In the genomic region with DNA sequence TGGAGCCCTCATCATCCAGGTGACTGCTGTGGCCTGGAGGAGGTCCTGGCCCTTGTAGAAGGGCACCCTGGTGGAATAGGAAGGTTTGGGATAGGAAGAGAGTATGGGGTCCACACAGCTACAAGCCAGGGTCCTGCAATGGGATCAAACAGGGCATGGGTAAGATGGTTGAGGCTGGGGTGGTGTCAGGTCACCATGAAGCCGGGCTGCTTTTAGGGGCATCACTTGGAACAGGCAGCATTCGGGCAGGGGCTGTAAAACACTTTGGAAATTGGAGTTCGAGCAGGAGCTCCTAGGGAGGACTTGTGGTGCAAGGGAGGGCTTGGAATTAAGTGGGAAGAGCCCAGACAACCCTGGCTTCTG, we compare ENCODE assay signal across 15 cellular contexts. TPM values are rescaled to one million over a fixed set of nuclear protein-coding genes. Genes with fewer than 3 reads are reported as not detected.
DNase-seq lines count a peak whose midpoint lies in the region; ATAC-seq and TF ChIP-seq lines count a peak whose summit lies in the region.
"Had no signal": no experiment of that assay in that cellular context is flagged by ENCODE, and none has a peak within 500 bp of the region (broad histone marks: within the 10 kb centered on the region; RNA-seq: fewer than 3 reads in every experiment).

No MANE protein-coding gene starts in this region.

- H3K36me3 ChIP-seq in fibroblast of lung (ENCODE audit: control insufficient read depth, insufficient read depth, low read length) = no peaks in the 10 kb centered on the region

- H3K27me3 Mint-ChIP-seq in activated T-cell treated with anti-CD3 and anti-CD28 coated beads, Interleukin-2, amount 50 U/mL, for 72 hours (ENCODE audit: low read depth) = no peaks in the 10 kb centered on the region
- H3K27me3 Mint-ChIP-seq in activated CD4-positive, alpha-beta memory T cell treated with anti-CD3 and anti-CD28 coated beads for 36 hours = no peaks in the 10 kb centered on the region
- H3K27me3 Mint-ChIP-seq in stimulated activated naive B cell treated with anti-CD40 and anti-IgM and Interleukin-4, amounts not matched to agents 10 μg/mL and 1 μg/mL and 100 μg/mL, for 72 hours = no peaks in the 10 kb centered on the region
- H3K27me3 Mint-ChIP-seq: progenitor cell of endocrine pancreas had no signal

- DNase-seq in activated T-cell treated with anti-CD3 and anti-CD28 coated beads, Interleukin-2, amount 50 U/mL, for 72 hours = no peak
- DNase-seq in activated T-cell treated with anti-CD3 and anti-CD28 coated beads for 4 hours (no peak), fibroblast of lung (ENCODE audit: low read depth in 2 of 2) (no peak), head of caudate nucleus (no peak)
- no peak for DNase-seq in activated CD4-positive, alpha-beta memory T cell treated with anti-CD3 and anti-CD28 coated beads for 36 hours
- DNase-seq in stimulated activated naive B cell treated with anti-CD40 and anti-IgM and Interleukin-4, amounts not matched to agents 10 μg/mL and 1 μg/mL and 100 μg/mL, for 72 hours = no peak
- DNase-seq: activated CD4-positive, alpha-beta T cell treated with anti-CD3 and anti-CD28 coated beads for 4 hours; activated naive CD4-positive, alpha-beta T cell treated with Interleukin-2 at 50 U/mL for 16 hours; MM.1S; NCI-H2029; NCI-H526; stimulated activated CD4-positive, alpha-beta T cell treated with anti-CD3 and anti-CD28 coated beads, Interleukin-2, amount 100 ng/mL, for 24 hours had no signal

- CTCF ChIA-PET in activated CD4-positive, alpha-beta memory T cell treated with anti-CD3 and anti-CD28 coated beads for 36 hours (lab: Charles Lee) = interaction anchor here (1.4 to 1.5 kb wide), 2 partner anchors 12 to 726 kb away, joined by 3 to 5 read pairs; no protein-coding TSS in a partner anchor

- H3K79me2 ChIP-seq in fibroblast of lung (ENCODE audit: control insufficient read depth, insufficient read depth, low read length) = no peaks in the 10 kb centered on the region

- peaks cover 41% of the 10 kb centered on the region for H3K4me1 ChIP-seq in fibroblast of lung (ENCODE audit: control insufficient read depth, extremely low read depth, insufficient read depth, low read length)

- intact Hi-C loops in activated CD4-positive, alpha-beta memory T cell treated with anti-CD3 and anti-CD28 coated beads for 36 hours (cut with micrococcal nuclease) = loop anchor here (1.0 to 5.0 kb wide), 10 partner anchors 24 to 810 kb away; a partner anchor contains a TSS
- intact Hi-C loops in head of caudate nucleus (cut with DNase I) = no loop called here

- no peak for ATAC-seq in activated T-cell treated with anti-CD3 and anti-CD28 coated beads, Interleukin-2, amount 50 U/mL, for 72 hours (replicated peaks in 1 of 2)
- no peak for ATAC-seq in stimulated activated naive B cell treated with anti-CD40 and anti-IgM and Interleukin-4, amounts not matched to agents 10 μg/mL and 1 μg/mL and 100 μg/mL, for 72 hours (replicated peaks)
- ATAC-seq in HG02678 (IDR thresholded peaks at IDR 0.05; ENCODE audit: unreplicated experiment) (no peak), GM19397 (IDR thresholded peaks at IDR 0.05; ENCODE audit: unreplicated experiment) (no peak)

- peaks cover 0 to 2% of the 10 kb centered on the region in 2 donors for H3K36me3 Mint-ChIP-seq in activated T-cell treated with anti-CD3 and anti-CD28 coated beads, Interleukin-2, amount 50 U/mL, for 72 hours (ENCODE audit: insufficient read depth in 2 of 2)
- H3K36me3 Mint-ChIP-seq in activated CD4-positive, alpha-beta memory T cell treated with anti-CD3 and anti-CD28 coated beads for 36 hours = no peaks in the 10 kb centered on the region
- H3K36me3 Mint-ChIP-seq in stimulated activated naive B cell treated with anti-CD40 and anti-IgM and Interleukin-4, amounts not matched to agents 10 μg/mL and 1 μg/mL and 100 μg/mL, for 72 hours = no peaks in the 10 kb centered on the region

- peak overlapping the region; percentile 97 for H3K27ac Mint-ChIP-seq in activated T-cell treated with anti-CD3 and anti-CD28 coated beads, Interleukin-2, amount 50 U/mL, for 72 hours
- peak overlapping the region; percentile 99 for H3K27ac Mint-ChIP-seq in activated CD4-positive, alpha-beta memory T cell treated with anti-CD3 and anti-CD28 coated beads for 36 hours
- H3K27ac Mint-ChIP-seq in stimulated activated naive B cell treated with anti-CD40 and anti-IgM and Interleukin-4, amounts not matched to agents 10 μg/mL and 1 μg/mL and 100 μg/mL, for 72 hours = peak overlapping the region; percentile 69
- H3K27ac Mint-ChIP-seq: progenitor cell of endocrine pancreas had no signal

- H3K4me2 ChIP-seq in fibroblast of lung (ENCODE audit: extremely low read depth, insufficient read depth, low read length) = no peak overlapping the region

- no peak overlapping the region for H3K4me3 ChIP-seq in fibroblast of lung (replicated peaks in 1 of 4; ENCODE audit: control extremely low read depth in 1 of 4, insufficient read depth in 1 of 4, low read depth in 3 of 4, low read length in 4 of 4)

- H3K4me1 Mint-ChIP-seq in activated T-cell treated with anti-CD3 and anti-CD28 coated beads, Interleukin-2, amount 50 U/mL, for 72 hours (ENCODE audit: low read depth) = peaks cover 91% of the 10 kb centered on the region
- H3K4me1 Mint-ChIP-seq in activated CD4-positive, alpha-beta memory T cell treated with anti-CD3 and anti-CD28 coated beads for 36 hours (ENCODE audit: low read depth) = peaks cover 82% of the 10 kb centered on the region
- H3K4me1 Mint-ChIP-seq in stimulated activated naive B cell treated with anti-CD40 and anti-IgM and Interleukin-4, amounts not matched to agents 10 μg/mL and 1 μg/mL and 100 μg/mL, for 72 hours = peaks cover 43 to 79% of the 10 kb centered on the region in 2 donors

- H4K20me1 ChIP-seq in fibroblast of lung (ENCODE audit: control insufficient read depth, extremely low read depth, insufficient read depth, low read length) = no peaks in the 10 kb centered on the region

- H3K27me3 ChIP-seq in fibroblast of lung (ENCODE audit: control insufficient read depth, insufficient read depth, low read length) = no peaks in the 10 kb centered on the region

- peak overlapping the region; percentile 58 for H3K27ac ChIP-seq in fibroblast of lung (ENCODE audit: insufficient read depth, low read length)

- no peak overlapping the region for H3K9ac ChIP-seq in fibroblast of lung (ENCODE audit: insufficient read depth, low read length)

- POLR2A ChIA-PET in activated CD4-positive, alpha-beta memory T cell treated with anti-CD3 and anti-CD28 coated beads for 36 hours (lab: Charles Lee) = interaction anchor here (0.8 to 3.2 kb wide), 12 partner anchors 24 to 695 kb away, joined by 3 to 37 read pairs (median 4); a partner anchor contains a TSS

- H3K4me3 Mint-ChIP-seq in activated T-cell treated with anti-CD3 and anti-CD28 coated beads, Interleukin-2, amount 50 U/mL, for 72 hours = peak overlapping the region; percentile 86 to 94
- peak overlapping the region; percentile 47 for H3K4me3 Mint-ChIP-seq in activated CD4-positive, alpha-beta memory T cell treated with anti-CD3 and anti-CD28 coated beads for 36 hours
- H3K4me3 Mint-ChIP-seq in stimulated activated naive B cell treated with anti-CD40 and anti-IgM and Interleukin-4, amounts not matched to agents 10 μg/mL and 1 μg/mL and 100 μg/mL, for 72 hours = no peak overlapping the region

- no peaks in the 10 kb centered on the region for H3K9me3 ChIP-seq in fibroblast of lung (ENCODE audit: control insufficient read depth, insufficient read depth, low read depth, low read length)

- no peak for TF ChIP-seq CTCF in fibroblast of lung (conservative IDR thresholded peaks at IDR 0.05 in 1 of 2, IDR thresholded peaks at IDR 0.05 in 1 of 2; ENCODE audit: low read depth in 1 of 2, low read length in 2 of 2)

- H2AFZ ChIP-seq in fibroblast of lung (ENCODE audit: low read length) = no peak overlapping the region

- peaks cover 0 to 1% of the 10 kb centered on the region in 2 donors for H3K9me3 Mint-ChIP-seq in activated T-cell treated with anti-CD3 and anti-CD28 coated beads, Interleukin-2, amount 50 U/mL, for 72 hours
- H3K9me3 Mint-ChIP-seq in activated CD4-positive, alpha-beta memory T cell treated with anti-CD3 and anti-CD28 coated beads for 36 hours = no peaks in the 10 kb centered on the region
- no peaks in the 10 kb centered on the region for H3K9me3 Mint-ChIP-seq in stimulated activated naive B cell treated with anti-CD40 and anti-IgM and Interleukin-4, amounts not matched to agents 10 μg/mL and 1 μg/mL and 100 μg/mL, for 72 hours

RNA-seq across cellular contexts. Expression of a gene that starts 47.1 kb away (rescaled TPM):
- total RNA-seq in activated T-cell treated with anti-CD3 and anti-CD28 coated beads, Interleukin-2, amount 50 U/mL, for 72 hours = 1 to 10 TPM in 1 of 2 donors, under 1 TPM in 1; 0.72 to 1.9 TPM
- under 1 TPM; 0.64 to 0.85 TPM for total RNA-seq in activated CD4-positive, alpha-beta memory T cell treated with anti-CD3 and anti-CD28 coated beads for 36 hours
- total RNA-seq in fibroblast of lung = 1.3 and 1.8 TPM in 2 replicates
- 0.70 and 0.75 TPM in 2 replicates for polyA plus RNA-seq in fibroblast of lung
- 0.82 and 0.85 TPM in 2 replicates for polyA plus RNA-seq in fibroblast of lung (2012)
- 0.47 TPM in 1 of 2 replicates, not detected in the other for polyA minus RNA-seq in fibroblast of lung (ENCODE audit: low replicate concordance)

RNA-seq across cellular contexts. Expression of a gene that starts 56.1 kb away (rescaled TPM):
- 100 to 1,000 TPM; 176 to 248 TPM for total RNA-seq in activated T-cell treated with anti-CD3 and anti-CD28 coated beads, Interleukin-2, amount 50 U/mL, for 72 hours
- 100 to 1,000 TPM; 172 to 182 TPM for total RNA-seq in activated CD4-positive, alpha-beta memory T cell treated with anti-CD3 and anti-CD28 coated beads for 36 hours
- 68.6 and 83.6 TPM in 2 replicates for total RNA-seq in fibroblast of lung
- polyA plus RNA-seq in fibroblast of lung = 27.8 and 58.9 TPM in 2 replicates
- 33.0 and 74.5 TPM in 2 replicates for polyA plus RNA-seq in fibroblast of lung (2012)
- polyA minus RNA-seq in fibroblast of lung (ENCODE audit: low replicate concordance) = 110 and 268 TPM in 2 replicates

Comparison
In these comparisons a context has a peak if more than half of its experiments do, and no peak if none do; other contexts are left out.
1. H3K4me3 Mint-ChIP-seq: peak in activated T-cell treated with anti-CD3 and anti-CD28 coated beads, Interleukin-2, amount 50 U/mL, for 72 hours (2 of 2) and activated CD4-positive, alpha-beta memory T cell treated with anti-CD3 and anti-CD28 coated beads for 36 hours (single experiment); none in stimulated activated naive B cell treated with anti-CD40 and anti-IgM and Interleukin-4, amounts not matched to agents 10 μg/mL and 1 μg/mL and 100 μg/mL, for 72 hours (0 of 2).
2. Peak in every context shown above with its lines, with median percentiles within 50 percentile points of each other: H3K27ac Mint-ChIP-seq.